Comparison of ENCODE assay signal across 22 cellular contexts in genomic region chr18:79771446-79772107, GRCh38. TPM values are rescaled to one million over a fixed set of nuclear protein-coding genes. Genes with fewer than 3 reads are reported as not detected.
"Had no signal": no experiment of that assay in that cellular context is flagged by ENCODE, and none has a peak within 500 bp of the region (broad histone marks: within the 10 kb centered on the region; RNA-seq: fewer than 3 reads in every experiment).

No MANE protein-coding gene starts in this region.

- H3K27ac Mint-ChIP-seq: activated T-helper 1 cell treated with anti-CD3 and anti-CD28 coated beads, Interleukin-12 subunit alpha, Interleukin-12 subunit beta, Interleukin-2, Interleukin-4 antibody, amounts not matched to agents 30 ng/mL and 10 ng/mL and 1 ng/mL, durations not matched to agents 14 hours and 24 hours and 36 hours; mesothelial cell of epicardium; natural killer cell treated with Interleukin-12 subunit alpha and Interleukin-12 subunit beta and Interleukin-15 and Interleukin-18, amount 100 ng/mL, for 72 hours; stimulated activated naive CD8-positive, alpha-beta T cell treated with anti-CD3 and anti-CD28 coated beads, Interleukin-15, Interleukin-2, amounts not matched to agents 100 ng/mL and 50 ng/mL, for 24 hours; T-cell; type B pancreatic cell had no signal

- H3K9me3 ChIP-seq: body of pancreas had no signal

- ATAC-seq: body of pancreas, left colon, SK-N-SH treated with all-trans-retinoic acid at 6 μM for 48 hours, T-cell had no signal

- H3K27ac ChIP-seq: body of pancreas, dorsolateral prefrontal cortex, epithelial cell of prostate had no signal

- H3K27me3 ChIP-seq: body of pancreas had no signal

- H3K4me3 ChIP-seq: body of pancreas, dorsolateral prefrontal cortex, lung had no signal

- H3K36me3 Mint-ChIP-seq: mesothelial cell of epicardium, T-cell, type B pancreatic cell had no signal

- H3K4me3 Mint-ChIP-seq: activated T-helper 1 cell treated with anti-CD3 and anti-CD28 coated beads, Interleukin-12 subunit alpha, Interleukin-12 subunit beta, Interleukin-2, Interleukin-4 antibody, amounts not matched to agents 30 ng/mL and 10 ng/mL and 1 ng/mL, durations not matched to agents 14 hours and 24 hours and 36 hours; mesothelial cell of epicardium; natural killer cell treated with Interleukin-12 subunit alpha and Interleukin-12 subunit beta and Interleukin-15 and Interleukin-18, amount 100 ng/mL, for 72 hours; stimulated activated naive CD8-positive, alpha-beta T cell treated with anti-CD3 and anti-CD28 coated beads, Interleukin-15, Interleukin-2, amounts not matched to agents 100 ng/mL and 50 ng/mL, for 24 hours; T-cell; type B pancreatic cell had no signal

- H3K4me1 Mint-ChIP-seq: mesothelial cell of epicardium, T-cell had no signal

- H3K4me1 ChIP-seq: body of pancreas had no signal

- DNase-seq: activated CD4-positive, alpha-beta T cell treated with anti-CD3 and anti-CD28 coated beads, Interleukin-2, amount 50 U/mL, for 1 hour; activated naive CD4-positive, alpha-beta T cell; activated T-cell treated with anti-CD3 and anti-CD28 coated beads for 4 hours; body of pancreas; caudate nucleus; foreskin melanocyte; glutamatergic neuron; hypothalamus; islet precursor cell; retina; T-cell had no signal

RNA-seq across cellular contexts. Expression of gene KCNG2, which starts 26.2 kb away (rescaled TPM):
- total RNA-seq: activated CD8-positive, alpha-beta memory T cell treated with anti-CD3 and anti-CD28 coated beads for 36 hours; activated T-helper 1 cell treated with anti-CD3 and anti-CD28 coated beads, Interleukin-12 subunit alpha, Interleukin-12 subunit beta, Interleukin-2, Interleukin-4 antibody, amounts not matched to agents 30 ng/mL and 10 ng/mL and 1 ng/mL, durations not matched to agents 14 hours and 24 hours and 36 hours; body of pancreas; left colon; mesothelial cell of epicardium; natural killer cell treated with Interleukin-12 subunit alpha and Interleukin-12 subunit beta and Interleukin-15 and Interleukin-18, amount 100 ng/mL, for 72 hours; T-cell had no signal
